18 cellular contexts compared by ENCODE assay signal in the genomic region with DNA sequence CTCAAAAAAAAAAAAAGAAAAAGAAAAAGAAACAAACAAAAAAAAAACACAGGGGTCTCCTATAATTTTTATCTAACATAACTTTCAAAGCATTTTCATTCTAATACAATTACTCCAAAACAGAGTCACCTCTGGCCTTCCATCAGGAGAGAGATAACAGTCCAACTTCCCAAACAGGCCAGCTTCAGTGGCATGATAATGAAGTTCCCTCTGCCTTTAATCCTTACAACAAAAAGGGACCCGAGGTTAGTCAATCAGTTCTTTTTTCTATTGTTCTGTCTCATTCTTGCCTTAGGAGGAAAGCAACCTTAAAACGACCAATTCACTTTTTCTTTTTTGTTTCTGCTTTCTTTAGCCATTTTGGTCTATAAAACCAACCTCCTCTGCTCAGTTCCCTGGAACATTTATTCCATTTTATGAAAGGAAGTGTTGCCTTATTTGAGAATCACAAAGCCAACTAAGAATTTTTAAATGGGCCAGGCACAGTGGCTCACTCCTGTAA. TPM values are rescaled to one million over a fixed set of nuclear protein-coding genes. Genes with fewer than 3 reads are reported as not detected.
"Had no signal": no experiment of that assay in that cellular context is flagged by ENCODE, and none has a peak within 500 bp of the region (broad histone marks: within the 10 kb centered on the region; RNA-seq: fewer than 3 reads in every experiment).

No MANE protein-coding gene starts in this region.

- H3K9me3 Mint-ChIP-seq: activated naive CD8-positive, alpha-beta T cell treated with anti-CD3 and anti-CD28 coated beads, Interleukin-2, amount 10 ng/mL, durations not matched to agents 7 days and 5 days; activated T-cell treated with anti-CD3 and anti-CD28 coated beads, Interleukin-2, amount 50 U/mL, for 4 hours; naive thymus-derived CD4-positive, alpha-beta T cell; stimulated activated memory B cell treated with anti-CD40 and anti-IgM and Interleukin-4, amounts not matched to agents 10 μg/mL and 1 μg/mL and 100 μg/mL, for 72 hours; T-cell had no signal

- H3K27ac Mint-ChIP-seq: activated naive CD8-positive, alpha-beta T cell treated with anti-CD3 and anti-CD28 coated beads, Interleukin-2, amount 10 ng/mL, durations not matched to agents 7 days and 5 days; stimulated activated memory B cell treated with anti-CD40 and anti-IgM and Interleukin-4, amounts not matched to agents 10 μg/mL and 1 μg/mL and 100 μg/mL, for 72 hours had no signal

- H3K9me3 ChIP-seq: breast epithelium, esophagus squamous epithelium, spleen, tibial artery had no signal

- DNase-seq: activated naive CD8-positive, alpha-beta T cell treated with anti-CD3 and anti-CD28 coated beads, Interleukin-2, amount 10 ng/mL, durations not matched to agents 7 days and 5 days; activated T-cell treated with anti-CD3 and anti-CD28 coated beads, Interleukin-2, amount 50 U/mL, for 4 hours; aorta; esophagus squamous epithelium; foreskin fibroblast; left colon; naive thymus-derived CD4-positive, alpha-beta T cell; occipital lobe; spleen; stimulated activated CD4-positive, alpha-beta T cell treated with anti-CD3 and anti-CD28 coated beads, Interleukin-1b, Interleukin-23, amount 100 ng/mL, for 48 hours; T-cell; tibial artery had no signal

- H3K4me3 ChIP-seq: breast epithelium, esophagus squamous epithelium, lung, spleen, tibial artery had no signal

- H3K4me3 Mint-ChIP-seq: activated naive CD8-positive, alpha-beta T cell treated with anti-CD3 and anti-CD28 coated beads, Interleukin-2, amount 10 ng/mL, durations not matched to agents 7 days and 5 days; activated T-cell treated with anti-CD3 and anti-CD28 coated beads, Interleukin-2, amount 50 U/mL, for 4 hours; stimulated activated memory B cell treated with anti-CD40 and anti-IgM and Interleukin-4, amounts not matched to agents 10 μg/mL and 1 μg/mL and 100 μg/mL, for 72 hours; T-cell had no signal

- H3K27me3 ChIP-seq: breast epithelium had no signal

- H3K36me3 ChIP-seq: breast epithelium, esophagus squamous epithelium, spleen, tibial artery had no signal

- ATAC-seq: naive thymus-derived CD4-positive, alpha-beta T cell; sciatic nerve; stimulated activated memory B cell treated with anti-CD40 and anti-IgM and Interleukin-4, amounts not matched to agents 10 μg/mL and 1 μg/mL and 100 μg/mL, for 72 hours; T-cell had no signal

- H3K36me3 Mint-ChIP-seq: activated naive CD8-positive, alpha-beta T cell treated with anti-CD3 and anti-CD28 coated beads, Interleukin-2, amount 10 ng/mL, durations not matched to agents 7 days and 5 days; stimulated activated memory B cell treated with anti-CD40 and anti-IgM and Interleukin-4, amounts not matched to agents 10 μg/mL and 1 μg/mL and 100 μg/mL, for 72 hours; T-cell had no signal

- H3K27ac ChIP-seq: esophagus squamous epithelium, spleen, tibial artery had no signal

- H3K4me1 ChIP-seq: breast epithelium, tibial artery had no signal

RNA-seq across cellular contexts. Expression of gene FXYD4, which starts 16.5 kb away (rescaled TPM):
- total RNA-seq: activated naive CD8-positive, alpha-beta T cell treated with anti-CD3 and anti-CD28 coated beads, Interleukin-2, amount 10 ng/mL, durations not matched to agents 7 days and 5 days; activated T-cell treated with anti-CD3 and anti-CD28 coated beads, Interleukin-2, amount 50 U/mL, for 4 hours; aorta; breast epithelium; chondrocyte; esophagus squamous epithelium; left colon; naive thymus-derived CD4-positive, alpha-beta T cell; occipital lobe; pulmonary artery endothelial cell; sciatic nerve; spleen; T-cell had no signal
- polyA plus RNA-seq: aorta; naive thymus-derived CD4-positive, alpha-beta T cell had no signal
